Comparison of ENCODE assay signal across 17 cellular contexts in genomic region chr1:17161926-17162800, GRCh38. TPM values are rescaled to one million over a fixed set of nuclear protein-coding genes. Genes with fewer than 3 reads are reported as not detected.
DNase-seq lines count a peak whose midpoint lies in the region; TF ChIP-seq lines count a peak whose summit lies in the region.
"Had no signal": no experiment of that assay in that cellular context is flagged by ENCODE, and none has a peak within 500 bp of the region (broad histone marks: within the 10 kb centered on the region; RNA-seq: fewer than 3 reads in every experiment).

No MANE protein-coding gene starts in this region.

- intact Hi-C loops in sigmoid colon (cut with DNase I): no loop called here

- H3K4me1 ChIP-seq in osteoblast (ENCODE audit: insufficient read depth, low read length) (peaks cover 3% of the 10 kb centered on the region), sigmoid colon (no peaks in the 10 kb centered on the region)
- H3K4me1 ChIP-seq: BLaER1, Caco-2 had no signal

- H3K27me3 ChIP-seq in osteoblast (ENCODE audit: insufficient read depth, low read length): no peaks in the 10 kb centered on the region
- H3K27me3 ChIP-seq in sigmoid colon: no peaks in the 10 kb centered on the region
- H3K27me3 ChIP-seq: BLaER1 had no signal

- H3K4me3 ChIP-seq in osteoblast (ENCODE audit: insufficient read depth, low read length) (no peak overlapping the region), foreskin fibroblast (ENCODE audit: low read depth in 1 of 2, low read length in 2 of 2) (no peak overlapping the region), sigmoid colon (no peak overlapping the region)
- H3K4me3 ChIP-seq: BLaER1, GM23338 had no signal

- no peak overlapping the region for H2AFZ ChIP-seq in osteoblast (ENCODE audit: low read length)

- no peaks in the 10 kb centered on the region for H3K79me2 ChIP-seq in osteoblast (ENCODE audit: insufficient read depth, low read length)

- no peak overlapping the region for H3K4me2 ChIP-seq in osteoblast (ENCODE audit: insufficient read depth, low read length)
- H3K4me2 ChIP-seq: BLaER1, GM23338 had no signal

- no peak for TF ChIP-seq POLR2A in sigmoid colon (IDR thresholded peaks at IDR 0.05)

- no peak overlapping the region for H3K27ac ChIP-seq in osteoblast (ENCODE audit: low read depth, low read length)
- H3K27ac ChIP-seq in sigmoid colon: no peak overlapping the region
- H3K27ac ChIP-seq: 22Rv1, BLaER1 had no signal

- H4K20me1 ChIP-seq in osteoblast (ENCODE audit: insufficient read depth, low read length): no peaks in the 10 kb centered on the region
- H4K20me1 ChIP-seq: BLaER1 had no signal

- no peaks in the 10 kb centered on the region for H3K36me3 ChIP-seq in osteoblast (ENCODE audit: insufficient read depth, low read length)
- H3K36me3 ChIP-seq in sigmoid colon: no peaks in the 10 kb centered on the region
- H3K36me3 ChIP-seq: BLaER1 had no signal

- H3K9me3 ChIP-seq in osteoblast (ENCODE audit: low read depth, low read length) (no peaks in the 10 kb centered on the region), sigmoid colon (no peaks in the 10 kb centered on the region)
- H3K9me3 ChIP-seq: Caco-2 had no signal

- peak; percentile 17 for DNase-seq in NCI-H146 (lab: John Stamatoyannopoulos, UW)
- no peak for DNase-seq in NCI-H146 treated with DMSO at 0.1 percent for 48 hours (lab: John Stamatoyannopoulos, UW; ENCODE audit: unreplicated experiment)
- DNase-seq in islet precursor cell: peak; percentile 36
- DNase-seq in osteoblast (ENCODE audit: insufficient read length, low spot score, missing footprints): peak; percentile 39
- DNase-seq in foreskin fibroblast: no peak
- no peak for DNase-seq in sigmoid colon
- no peak for DNase-seq in occipital lobe (lab: John Stamatoyannopoulos, UW)
- no peak for DNase-seq in SHP77 (lab: John Stamatoyannopoulos, UW)
- DNase-seq: Caco-2; CD8-positive, alpha-beta memory T cell; DND-41; GDM1; H7 had no signal

- WGBS in sigmoid colon, 2 donors: 84 to 88% methylated on average over 20 of the region's 20 CpGs

- TF ChIP-seq CTCF in osteoblast (IDR thresholded peaks at IDR 0.05; ENCODE audit: extremely low read depth, low read depth, low read length): no peak
- no peak for TF ChIP-seq CTCF in foreskin fibroblast (IDR thresholded peaks at IDR 0.05; ENCODE audit: low read depth, low read length)
- no peak for TF ChIP-seq CTCF in sigmoid colon (IDR thresholded peaks at IDR 0.05)

- no peak for TF ChIP-seq EP300 in sigmoid colon (IDR thresholded peaks at IDR 0.05)

RNA-seq across cellular contexts. Expression of gene PADI1, which starts 42.8 kb away (rescaled TPM):
- under 0.01 TPM in 2 replicates for total RNA-seq in osteoblast
- not detected for total RNA-seq in sigmoid colon
- polyA plus RNA-seq in sigmoid colon: under 1 TPM; under 0.01 to 0.92 (median 0.63) TPM
- total RNA-seq in occipital lobe: not detected
- total RNA-seq: Caco-2; CD8-positive, alpha-beta memory T cell had no signal
- polyA plus RNA-seq: CD8-positive, alpha-beta memory T cell had no signal

RNA-seq across cellular contexts. Expression of gene PADI2, which starts 42.9 kb away (rescaled TPM):
- total RNA-seq in osteoblast (under 0.01 and 0.29 TPM in 2 replicates), sigmoid colon (1 to 10 TPM in 1 of 4 donors, under 1 TPM in 3; 0.27 to 1.1 (median 0.34) TPM), occipital lobe (0.94 TPM)
- polyA plus RNA-seq in sigmoid colon: 100 to 1,000 TPM in 2 of 3 donors, 10 to 100 TPM in 1; 21.9 to 169 (median 142) TPM
- total RNA-seq: CD8-positive, alpha-beta memory T cell; HT1080 had no signal
- polyA plus RNA-seq: CD8-positive, alpha-beta memory T cell had no signal

Comparison
In these comparisons a context has a peak if more than half of its experiments do, and no peak if none do; other contexts are left out.
1. DNase-seq: peak in NCI-H146 (single experiment), islet precursor cell (single experiment) and osteoblast (single experiment); none in NCI-H146 treated with DMSO at 0.1 percent for 48 hours (single experiment), foreskin fibroblast (0 of 2), sigmoid colon (single experiment), occipital lobe (single experiment) and SHP77 (0 of 2).